In the genomic region with DNA sequence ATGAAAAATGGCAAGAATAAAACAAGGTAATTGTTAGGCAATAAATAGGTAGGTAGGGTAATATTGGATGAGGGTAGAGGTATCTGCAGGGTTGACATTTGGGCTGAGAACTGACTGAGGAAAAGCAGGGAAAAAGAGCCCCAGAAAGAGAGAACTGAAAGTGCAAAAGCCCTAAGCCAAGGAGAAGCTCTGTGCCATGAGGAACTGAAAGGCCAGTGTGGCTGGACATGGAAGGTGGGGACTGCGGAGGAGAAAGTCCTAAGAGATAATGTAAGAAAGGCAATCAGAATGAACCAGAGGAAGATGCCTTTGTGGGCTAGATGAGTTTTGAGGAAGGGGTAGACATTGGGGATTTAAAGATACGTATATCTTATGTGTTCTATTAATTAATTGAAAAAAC, we compare ENCODE assay signal across 25 cellular contexts. TPM values are rescaled to one million over a fixed set of nuclear protein-coding genes. Genes with fewer than 3 reads are reported as not detected.
DNase-seq lines count a peak whose midpoint lies in the region; ATAC-seq and TF ChIP-seq lines count a peak whose summit lies in the region.
"Had no signal": no experiment of that assay in that cellular context is flagged by ENCODE, and none has a peak within 500 bp of the region (broad histone marks: within the 10 kb centered on the region; RNA-seq: fewer than 3 reads in every experiment).

No MANE protein-coding gene starts in this region.

- no peaks in the 10 kb centered on the region for H3K9me3 Mint-ChIP-seq in memory B cell
- no peaks in the 10 kb centered on the region for H3K9me3 Mint-ChIP-seq in activated T-helper 1 cell treated with anti-CD3 and anti-CD28 coated beads, Interleukin-12 subunit alpha, Interleukin-12 subunit beta, Interleukin-2, Interleukin-4 antibody, amounts not matched to agents 30 ng/mL and 10 ng/mL and 1 ng/mL, durations not matched to agents 14 hours and 24 hours and 36 hours
- H3K9me3 Mint-ChIP-seq: activated CD4-positive, alpha-beta memory T cell treated with anti-CD3 and anti-CD28 coated beads, Interleukin-2, amount 10 ng/mL, durations not matched to agents 7 days and 5 days; CD4-positive, CD25-positive, alpha-beta regulatory T cell; IgD-negative memory B cell; immature natural killer cell; neural crest cell had no signal

- intact Hi-C loops in activated T-helper 1 cell treated with anti-CD3 and anti-CD28 coated beads, Interleukin-12 subunit alpha, Interleukin-12 subunit beta, Interleukin-2, Interleukin-4 antibody, amounts not matched to agents 30 ng/mL and 10 ng/mL and 1 ng/mL, durations not matched to agents 14 hours and 24 hours and 36 hours (cut with micrococcal nuclease) = loop anchor here (10.0 kb wide), 1 partner anchor 810 kb away; a partner anchor contains a TSS

- DNase-seq in GM12865 (ENCODE audit: low read depth) = peak; percentile 42
- peak; percentile 49 for DNase-seq in NOMO-1 treated with dmso at 0.1 percent for 144 hours (lab: John Stamatoyannopoulos, UW; ENCODE audit: unreplicated experiment)
- DNase-seq in memory B cell (ENCODE audit: low spot score in 2 of 2) = no peak
- no peak for DNase-seq in ureter (ENCODE audit: low spot score)
- DNase-seq in activated T-helper 1 cell treated with anti-CD3 and anti-CD28 coated beads, Interleukin-12 subunit alpha, Interleukin-12 subunit beta, Interleukin-2, Interleukin-4 antibody, amounts not matched to agents 30 ng/mL and 10 ng/mL and 1 ng/mL, durations not matched to agents 14 hours and 24 hours and 36 hours (ENCODE audit: low spot score) = no peak
- DNase-seq: activated CD4-positive, alpha-beta memory T cell treated with anti-CD3 and anti-CD28 coated beads, Interleukin-2, amount 10 ng/mL, durations not matched to agents 7 days and 5 days; activated naive CD4-positive, alpha-beta T cell; adrenal gland; brain microvascular endothelial cell; CD4-positive, CD25-positive, alpha-beta regulatory T cell; effector CD8-positive, alpha-beta T cell; foreskin keratinocyte; GM23248; immature natural killer cell; NCI-H1694; NCI-H69; PC-9; posterior cingulate gyrus; stimulated activated CD4-positive, alpha-beta T cell treated with anti-CD3 and anti-CD28 coated beads, Interleukin-1b, Interleukin-23, amount 100 ng/mL, for 48 hours had no signal

- peaks cover 22% of the 10 kb centered on the region for H3K4me1 Mint-ChIP-seq in memory B cell
- H3K4me1 Mint-ChIP-seq in activated T-helper 1 cell treated with anti-CD3 and anti-CD28 coated beads, Interleukin-12 subunit alpha, Interleukin-12 subunit beta, Interleukin-2, Interleukin-4 antibody, amounts not matched to agents 30 ng/mL and 10 ng/mL and 1 ng/mL, durations not matched to agents 14 hours and 24 hours and 36 hours (ENCODE audit: low read depth) = peaks cover 15% of the 10 kb centered on the region
- H3K4me1 Mint-ChIP-seq: activated CD4-positive, alpha-beta memory T cell treated with anti-CD3 and anti-CD28 coated beads, Interleukin-2, amount 10 ng/mL, durations not matched to agents 7 days and 5 days; immature natural killer cell; neural crest cell had no signal

- no peak overlapping the region for H3K4me3 Mint-ChIP-seq in memory B cell
- no peak overlapping the region for H3K4me3 Mint-ChIP-seq in activated T-helper 1 cell treated with anti-CD3 and anti-CD28 coated beads, Interleukin-12 subunit alpha, Interleukin-12 subunit beta, Interleukin-2, Interleukin-4 antibody, amounts not matched to agents 30 ng/mL and 10 ng/mL and 1 ng/mL, durations not matched to agents 14 hours and 24 hours and 36 hours
- H3K4me3 Mint-ChIP-seq: activated CD4-positive, alpha-beta memory T cell treated with anti-CD3 and anti-CD28 coated beads, Interleukin-2, amount 10 ng/mL, durations not matched to agents 7 days and 5 days; CD4-positive, CD25-positive, alpha-beta regulatory T cell; IgD-negative memory B cell; immature natural killer cell; neural crest cell had no signal

- peak overlapping the region; percentile 2 for H3K27ac Mint-ChIP-seq in memory B cell
- H3K27ac Mint-ChIP-seq in activated T-helper 1 cell treated with anti-CD3 and anti-CD28 coated beads, Interleukin-12 subunit alpha, Interleukin-12 subunit beta, Interleukin-2, Interleukin-4 antibody, amounts not matched to agents 30 ng/mL and 10 ng/mL and 1 ng/mL, durations not matched to agents 14 hours and 24 hours and 36 hours = no peak overlapping the region
- H3K27ac Mint-ChIP-seq: activated CD4-positive, alpha-beta memory T cell treated with anti-CD3 and anti-CD28 coated beads, Interleukin-2, amount 10 ng/mL, durations not matched to agents 7 days and 5 days; IgD-negative memory B cell; immature natural killer cell had no signal

- TF ChIP-seq CTCF in GM12865 (IDR thresholded peaks at IDR 0.05; ENCODE audit: insufficient read depth, low read depth, low read length, missing control alignments) = no peak

- no peak overlapping the region for H3K4me3 ChIP-seq in GM12865 (ENCODE audit: low read depth, low read length)
- H3K4me3 ChIP-seq: adrenal gland, GM23248, hepatocyte, PC-9 had no signal

- peak; percentile 44 for ATAC-seq in GM21367 (IDR thresholded peaks at IDR 0.05; ENCODE audit: unreplicated experiment)
- ATAC-seq in memory B cell (ENCODE audit: low read depth) = no peak
- ATAC-seq in GM21526 (IDR thresholded peaks at IDR 0.05; ENCODE audit: low FRiP score, unreplicated experiment) = no peak
- ATAC-seq in HG03097 (IDR thresholded peaks at IDR 0.05; ENCODE audit: low FRiP score, unreplicated experiment) = no peak
- ATAC-seq: foreskin keratinocyte had no signal

- H3K36me3 Mint-ChIP-seq in memory B cell = no peaks in the 10 kb centered on the region
- peaks cover 7% of the 10 kb centered on the region for H3K36me3 Mint-ChIP-seq in activated T-helper 1 cell treated with anti-CD3 and anti-CD28 coated beads, Interleukin-12 subunit alpha, Interleukin-12 subunit beta, Interleukin-2, Interleukin-4 antibody, amounts not matched to agents 30 ng/mL and 10 ng/mL and 1 ng/mL, durations not matched to agents 14 hours and 24 hours and 36 hours (ENCODE audit: low read depth)
- H3K36me3 Mint-ChIP-seq: CD4-positive, CD25-positive, alpha-beta regulatory T cell; IgD-negative memory B cell; immature natural killer cell had no signal

- no peaks in the 10 kb centered on the region for H3K27me3 Mint-ChIP-seq in memory B cell
- no peaks in the 10 kb centered on the region for H3K27me3 Mint-ChIP-seq in activated T-helper 1 cell treated with anti-CD3 and anti-CD28 coated beads, Interleukin-12 subunit alpha, Interleukin-12 subunit beta, Interleukin-2, Interleukin-4 antibody, amounts not matched to agents 30 ng/mL and 10 ng/mL and 1 ng/mL, durations not matched to agents 14 hours and 24 hours and 36 hours (ENCODE audit: insufficient read depth)
- H3K27me3 Mint-ChIP-seq: activated CD4-positive, alpha-beta memory T cell treated with anti-CD3 and anti-CD28 coated beads, Interleukin-2, amount 10 ng/mL, durations not matched to agents 7 days and 5 days; CD4-positive, CD25-positive, alpha-beta regulatory T cell; IgD-negative memory B cell had no signal

RNA-seq across cellular contexts. Expression of a gene that starts 9.9 kb away (rescaled TPM):
- 29.0 TPM for total RNA-seq in ureter
- 33.9 and 38.4 TPM in 2 replicates for total RNA-seq in activated T-helper 1 cell treated with anti-CD3 and anti-CD28 coated beads, Interleukin-12 subunit alpha, Interleukin-12 subunit beta, Interleukin-2, Interleukin-4 antibody, amounts not matched to agents 30 ng/mL and 10 ng/mL and 1 ng/mL, durations not matched to agents 14 hours and 24 hours and 36 hours

Comparison
In these comparisons a context has a peak if more than half of its experiments do, and no peak if none do; other contexts are left out.
1. DNase-seq: peak in GM12865 (single experiment) and NOMO-1 treated with dmso at 0.1 percent for 144 hours (single experiment); none in memory B cell (0 of 2), ureter (single experiment) and activated T-helper 1 cell treated with anti-CD3 and anti-CD28 coated beads, Interleukin-12 subunit alpha, Interleukin-12 subunit beta, Interleukin-2, Interleukin-4 antibody, amounts not matched to agents 30 ng/mL and 10 ng/mL and 1 ng/mL, durations not matched to agents 14 hours and 24 hours and 36 hours (single experiment).